Comparison of ENCODE assay signal across 1 cellular context in genomic region chr6:16619017-16619416, GRCh38.
TF ChIP-seq lines count a peak whose summit lies in the region.

No MANE protein-coding gene starts in this region.

TF ChIP-seq in SK-N-SH treated with all-trans-retinoic acid at 6 μM for 48 hours, 23 proteins besides CTCF, POLR2A, EP300 and RAD21 (continued from another document):
- TF ChIP-seq, protein P1, sequence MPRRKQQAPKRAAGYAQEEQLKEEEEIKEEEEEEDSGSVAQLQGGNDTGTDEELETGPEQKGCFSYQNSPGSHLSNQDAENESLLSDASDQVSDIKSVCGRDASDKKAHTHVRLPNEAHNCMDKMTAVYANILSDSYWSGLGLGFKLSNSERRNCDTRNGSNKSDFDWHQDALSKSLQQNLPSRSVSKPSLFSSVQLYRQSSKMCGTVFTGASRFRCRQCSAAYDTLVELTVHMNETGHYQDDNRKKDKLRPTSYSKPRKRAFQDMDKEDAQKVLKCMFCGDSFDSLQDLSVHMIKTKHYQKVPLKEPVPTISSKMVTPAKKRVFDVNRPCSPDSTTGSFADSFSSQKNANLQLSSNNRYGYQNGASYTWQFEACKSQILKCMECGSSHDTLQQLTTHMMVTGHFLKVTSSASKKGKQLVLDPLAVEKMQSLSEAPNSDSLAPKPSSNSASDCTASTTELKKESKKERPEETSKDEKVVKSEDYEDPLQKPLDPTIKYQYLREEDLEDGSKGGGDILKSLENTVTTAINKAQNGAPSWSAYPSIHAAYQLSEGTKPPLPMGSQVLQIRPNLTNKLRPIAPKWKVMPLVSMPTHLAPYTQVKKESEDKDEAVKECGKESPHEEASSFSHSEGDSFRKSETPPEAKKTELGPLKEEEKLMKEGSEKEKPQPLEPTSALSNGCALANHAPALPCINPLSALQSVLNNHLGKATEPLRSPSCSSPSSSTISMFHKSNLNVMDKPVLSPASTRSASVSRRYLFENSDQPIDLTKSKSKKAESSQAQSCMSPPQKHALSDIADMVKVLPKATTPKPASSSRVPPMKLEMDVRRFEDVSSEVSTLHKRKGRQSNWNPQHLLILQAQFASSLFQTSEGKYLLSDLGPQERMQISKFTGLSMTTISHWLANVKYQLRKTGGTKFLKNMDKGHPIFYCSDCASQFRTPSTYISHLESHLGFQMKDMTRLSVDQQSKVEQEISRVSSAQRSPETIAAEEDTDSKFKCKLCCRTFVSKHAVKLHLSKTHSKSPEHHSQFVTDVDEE (CRISPR knock-in tag; IDR thresholded peaks at IDR 0.05): no peak
- no peak for TF ChIP-seq ARNTL (CRISPR knock-in tag; IDR thresholded peaks at IDR 0.05; ENCODE audit: borderline replicate concordance, low read depth)
- no peak for TF ChIP-seq BACH2 (CRISPR knock-in tag; IDR thresholded peaks at IDR 0.05; ENCODE audit: borderline replicate concordance)
- TF ChIP-seq, protein P2, sequence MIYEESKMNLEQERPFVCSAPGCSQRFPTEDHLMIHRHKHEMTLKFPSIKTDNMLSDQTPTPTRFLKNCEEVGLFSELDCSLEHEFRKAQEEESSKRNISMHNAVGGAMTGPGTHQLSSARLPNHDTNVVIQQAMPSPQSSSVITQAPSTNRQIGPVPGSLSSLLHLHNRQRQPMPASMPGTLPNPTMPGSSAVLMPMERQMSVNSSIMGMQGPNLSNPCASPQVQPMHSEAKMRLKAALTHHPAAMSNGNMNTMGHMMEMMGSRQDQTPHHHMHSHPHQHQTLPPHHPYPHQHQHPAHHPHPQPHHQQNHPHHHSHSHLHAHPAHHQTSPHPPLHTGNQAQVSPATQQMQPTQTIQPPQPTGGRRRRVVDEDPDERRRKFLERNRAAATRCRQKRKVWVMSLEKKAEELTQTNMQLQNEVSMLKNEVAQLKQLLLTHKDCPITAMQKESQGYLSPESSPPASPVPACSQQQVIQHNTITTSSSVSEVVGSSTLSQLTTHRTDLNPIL (CRISPR knock-in tag; IDR thresholded peaks at IDR 0.05; ENCODE audit: low read depth): no peak
- TF ChIP-seq CSDC2 (CRISPR knock-in tag; IDR thresholded peaks at IDR 0.05): no peak
- TF ChIP-seq PPARA (CRISPR knock-in tag; IDR thresholded peaks at IDR 0.05; ENCODE audit: borderline replicate concordance): no peak
TF ChIP-seq in SK-N-SH treated with all-trans-retinoic acid at 6 μM for 48 hours: peak in this region for 0.
